28 cellular contexts compared by ENCODE assay signal in genomic region chr9:124501771-124502320, GRCh38. TPM values are rescaled to one million over a fixed set of nuclear protein-coding genes. Genes with fewer than 3 reads are reported as not detected.
"Had no signal": no experiment of that assay in that cellular context is flagged by ENCODE, and none has a peak within 500 bp of the region (broad histone marks: within the 10 kb centered on the region; RNA-seq: fewer than 3 reads in every experiment).

No MANE protein-coding gene starts in this region.

- H3K27ac Mint-ChIP-seq: endodermal cell; natural killer cell treated with Interleukin-12 subunit alpha and Interleukin-12 subunit beta and Interleukin-15 and Interleukin-18, amount 100 ng/mL, for 72 hours had no signal

- H3K27ac ChIP-seq: coronary artery, heart right ventricle, left lung, psoas muscle, sigmoid colon, skin epidermis, stomach, thoracic aorta, transverse colon had no signal

- H3K36me3 ChIP-seq: heart right ventricle, left lung, sigmoid colon, stomach, thoracic aorta, transverse colon had no signal

- H3K4me3 Mint-ChIP-seq: endodermal cell; natural killer cell treated with Interleukin-12 subunit alpha and Interleukin-12 subunit beta and Interleukin-15 and Interleukin-18, amount 100 ng/mL, for 72 hours had no signal

- ATAC-seq: esophagus mucosa; heart right ventricle; left lung; natural killer cell treated with Interleukin-12 subunit alpha and Interleukin-12 subunit beta and Interleukin-15 and Interleukin-18, amount 100 ng/mL, for 72 hours; psoas muscle had no signal

- DNase-seq: effector CD4-positive, alpha-beta T cell; endodermal cell; heart right ventricle; islet precursor cell; mesenchymal stem cell; midbrain; retina; sigmoid colon; stimulated activated CD4-positive, alpha-beta T cell treated with anti-CD3 and anti-CD28 coated beads, Interleukin-12 subunit alpha, Interleukin-12 subunit beta, amount 100 ng/mL, for 4 hours; stimulated activated naive CD4-positive, alpha-beta T cell; stomach; substantia nigra; transverse colon had no signal

- FAIRE-seq: frontal cortex had no signal

- H3K9me3 Mint-ChIP-seq: natural killer cell treated with Interleukin-12 subunit alpha and Interleukin-12 subunit beta and Interleukin-15 and Interleukin-18, amount 100 ng/mL, for 72 hours had no signal

- H3K4me3 ChIP-seq: coronary artery, heart right ventricle, left lung, lung, psoas muscle, sigmoid colon, skin epidermis, stomach, thoracic aorta, transverse colon had no signal

- H3K9me3 ChIP-seq: heart right ventricle, left lung, psoas muscle, sigmoid colon, stomach, thoracic aorta, transverse colon had no signal

- H3K4me1 ChIP-seq: psoas muscle had no signal

RNA-seq across cellular contexts. Expression of gene NR5A1, which starts 5.4 kb away (rescaled TPM):
- total RNA-seq: cerebellum; dermis microvascular lymphatic vessel endothelial cell; esophagus mucosa; fibroblast of lung; frontal cortex; glomerular endothelial cell; heart right ventricle; natural killer cell treated with Interleukin-12 subunit alpha and Interleukin-12 subunit beta and Interleukin-15 and Interleukin-18, amount 100 ng/mL, for 72 hours; omental fat pad; sigmoid colon; stomach; thoracic aorta; transverse colon; urinary bladder had no signal
- polyA plus RNA-seq: fibroblast of lung, urinary bladder had no signal

RNA-seq across cellular contexts. Expression of gene ADGRD2, which starts 51.6 kb away (rescaled TPM):
- total RNA-seq: dermis microvascular lymphatic vessel endothelial cell; fibroblast of lung; frontal cortex; glomerular endothelial cell; left lung; lung; natural killer cell treated with Interleukin-12 subunit alpha and Interleukin-12 subunit beta and Interleukin-15 and Interleukin-18, amount 100 ng/mL, for 72 hours; omental fat pad; psoas muscle; sigmoid colon; stomach; thoracic aorta; transverse colon; urinary bladder had no signal
- polyA plus RNA-seq: fibroblast of lung, lung, psoas muscle, sigmoid colon, stomach, urinary bladder had no signal
